Comparison of ENCODE assay signal across 10 cellular contexts in genomic region chr3:111610189-111610588, GRCh38. TPM values are rescaled to one million over a fixed set of nuclear protein-coding genes. Genes with fewer than 3 reads are reported as not detected.
DNase-seq lines count a peak whose midpoint lies in the region; ATAC-seq, FAIRE-seq and TF ChIP-seq lines count a peak whose summit lies in the region.
"Had no signal": no experiment of that assay in that cellular context is flagged by ENCODE, and none has a peak within 500 bp of the region (broad histone marks: within the 10 kb centered on the region; RNA-seq: fewer than 3 reads in every experiment).

No MANE protein-coding gene starts in this region.

- H2BK5ac ChIP-seq in mesendoderm (ENCODE audit: low read length), result no peak overlapping the region

- no peaks in the 10 kb centered on the region for H3K27me3 ChIP-seq in mesendoderm (ENCODE audit: insufficient read depth, low read length, poor library complexity)

- H3K79me2 ChIP-seq in mesendoderm (ENCODE audit: control insufficient read depth, insufficient read depth, low read length), result no peaks in the 10 kb centered on the region

- no peaks in the 10 kb centered on the region for H3K4me1 ChIP-seq in mesendoderm (ENCODE audit: control insufficient read depth, low read depth, low read length)

- H2BK15ac ChIP-seq in mesendoderm (replicated peaks; ENCODE audit: low read depth), result no peak overlapping the region

- H2AK5ac ChIP-seq in mesendoderm (ENCODE audit: low read length), result no peak overlapping the region

- no peak overlapping the region for H3K56ac ChIP-seq in mesendoderm (ENCODE audit: low read length)

- no peak overlapping the region for H4K8ac ChIP-seq in mesendoderm (ENCODE audit: low read depth, low read length)

- in situ Hi-C loops in astrocyte of the cerebellum (cut with HindIII; ENCODE audit: low sequenced_read_pairs), result no loop called here

- no peak for TF ChIP-seq POLR2A in GM12892 (IDR thresholded peaks at IDR 0.05; ENCODE audit: low read depth, low read length)

- H2BK120ac ChIP-seq in mesendoderm (ENCODE audit: low read depth, low read length), result no peak overlapping the region

- DNase-seq in GM12865 (ENCODE audit: low read depth) (peak; percentile 64), astrocyte of the cerebellum (ENCODE audit: low read depth) (peak; percentile 18), amniotic stem cell (lab: John Stamatoyannopoulos, UW) (no peak), mesendoderm (no peak), GM12892 (ENCODE audit: insufficient read length) (no peak)
- no peak for DNase-seq in NK-92 treated with Interleukin-12 subunit alpha and Interleukin-12 subunit beta, amount 100 ng/mL, for 24 hours (lab: John Stamatoyannopoulos, UW)
- DNase-seq: hypothalamus had no signal

- no peak overlapping the region for H3K4me3 ChIP-seq in GM12865 (ENCODE audit: low read depth, low read length)
- H3K4me3 ChIP-seq in astrocyte of the cerebellum (ENCODE audit: low read depth, low read length), result no peak overlapping the region
- H3K4me3 ChIP-seq in mesendoderm (ENCODE audit: low read length), result no peak overlapping the region

- no peak overlapping the region for H3K23ac ChIP-seq in mesendoderm (ENCODE audit: low read length)

- H3K9ac ChIP-seq in mesendoderm (ENCODE audit: low read length), result no peak overlapping the region

- H3K4me2 ChIP-seq in mesendoderm (ENCODE audit: low read length), result no peak overlapping the region

- no peaks in the 10 kb centered on the region for H3K79me1 ChIP-seq in mesendoderm (ENCODE audit: low read length)

- H3K18ac ChIP-seq in mesendoderm (ENCODE audit: low read length), result no peak overlapping the region

- ATAC-seq in GM21360 (IDR thresholded peaks at IDR 0.05; ENCODE audit: unreplicated experiment) (peak; percentile 94), HG03457 (IDR thresholded peaks at IDR 0.05; ENCODE audit: unreplicated experiment) (peak; percentile 87)

- no CpG with 5 or more reads among the region's 5 CpGs for WGBS in mesendoderm (ENCODE audit: extremely low coverage, insufficient coverage, low lambda C conversion rate)

- no peak overlapping the region for H3K27ac ChIP-seq in mesendoderm (ENCODE audit: low read depth, low read length)

- no peak for FAIRE-seq in GM12892 (lab: Jason Lieb, UNC)
- FAIRE-seq: TTC549 had no signal

- no peak overlapping the region for H4K5ac ChIP-seq in mesendoderm (ENCODE audit: low read length)

- H3K36me3 ChIP-seq in mesendoderm (ENCODE audit: control insufficient read depth, insufficient read depth, low read length), result no peaks in the 10 kb centered on the region

- TF ChIP-seq CTCF in GM12865 (IDR thresholded peaks at IDR 0.05; ENCODE audit: insufficient read depth, low read depth, low read length, missing control alignments), result no peak
- no peak for TF ChIP-seq CTCF in astrocyte of the cerebellum (IDR thresholded peaks at IDR 0.05; ENCODE audit: low read depth, low read length, missing control alignments)

- no peak overlapping the region for H3K4ac ChIP-seq in mesendoderm (ENCODE audit: low read depth, low read length)

RNA-seq across cellular contexts. Expression of gene ZBED2, which starts 15.0 kb away (rescaled TPM):
- not detected for polyA plus RNA-seq in mesendoderm (2013, experiment 1 of 2)
- not detected for polyA plus RNA-seq in mesendoderm (2013, experiment 2 of 2)
- polyA plus RNA-seq in GM12892 (2012; ENCODE audit: missing spikeins), result 3.2 TPM

Comparison
In these comparisons a context has a peak if more than half of its experiments do, and no peak if none do; other contexts are left out.
1. DNase-seq: peak in GM12865 (single experiment) and astrocyte of the cerebellum (single experiment); none in amniotic stem cell (single experiment), NK-92 treated with Interleukin-12 subunit alpha and Interleukin-12 subunit beta, amount 100 ng/mL, for 24 hours (single experiment), mesendoderm (single experiment) and GM12892 (single experiment).